14 cellular contexts compared by ENCODE assay signal in the genomic region with DNA sequence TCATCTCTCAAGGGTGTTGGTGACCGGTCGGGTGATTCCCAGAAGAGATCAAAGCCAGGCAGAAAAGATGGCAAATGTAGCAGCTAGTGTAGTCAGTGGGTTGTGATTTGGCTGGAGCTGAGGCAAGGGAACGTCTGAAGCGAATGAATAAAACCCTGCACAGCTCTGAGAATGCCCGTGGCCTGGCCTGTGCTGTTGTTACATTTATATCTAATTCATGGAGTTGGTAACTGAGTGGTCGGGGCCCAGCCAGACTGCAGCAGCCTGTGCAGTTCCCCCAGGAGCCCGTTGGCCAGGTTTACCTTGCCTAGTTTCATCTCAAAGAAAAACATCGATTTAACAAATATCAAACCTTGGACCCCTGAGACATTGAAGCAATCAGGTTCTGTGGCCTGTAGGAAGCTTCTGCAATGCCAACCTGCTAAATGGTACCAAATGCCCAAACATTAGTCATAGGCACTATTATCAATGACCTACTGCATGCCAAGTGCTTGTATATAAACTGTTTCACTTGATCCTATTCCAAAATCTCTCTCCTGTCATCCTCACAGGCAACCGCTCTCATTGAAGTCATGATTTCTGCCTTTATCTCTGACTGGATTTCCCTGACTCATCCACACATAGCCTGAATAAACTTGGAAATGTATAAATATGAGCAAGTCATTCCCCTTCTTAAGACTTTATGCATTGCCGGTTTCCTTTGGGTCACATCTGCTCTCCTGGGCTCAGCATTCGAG.
A peak's percentile ranks its signal among the peaks of the same experiment; 100 is the strongest.
DNase-seq lines count a peak whose midpoint lies in the region; ATAC-seq, FAIRE-seq and TF ChIP-seq lines count a peak whose summit lies in the region.
"Had no signal": no experiment of that assay in that cellular context is flagged by ENCODE, and none has a peak within 500 bp of the region (broad histone marks: within the 10 kb centered on the region; RNA-seq: fewer than 3 reads in every experiment).

No MANE protein-coding gene starts in this region.

- no TSS peak for BruUV-seq in PC-3 (replicated peaks; lab: Mats Ljungman, UMichigan)

- H4K20me1 ChIP-seq in PC-3 (ENCODE audit: low read length): no peaks in the 10 kb centered on the region

- H3K79me2 ChIP-seq in PC-3 (ENCODE audit: low read length): no peaks in the 10 kb centered on the region

- intact Hi-C loops in PC-3 (cut with micrococcal nuclease): loop anchor here (2.0 kb wide), 2 partner anchors 59 to 77 kb away; no protein-coding TSS in a partner anchor
- intact Hi-C loops in pancreas (cut with DNase I): no loop called here
- intact Hi-C loops in left lung (cut with DNase I): no loop called here

- H2AFZ ChIP-seq in PC-3 (ENCODE audit: low read length): no peak overlapping the region

- WGBS in pancreas, 2 donors: 92 to 93% methylated on average over 11 of the region's 11 CpGs

- no peaks in the 10 kb centered on the region for H3K27me3 ChIP-seq in PC-3 (ENCODE audit: low read length)
- H3K27me3 ChIP-seq in pancreas: no peaks in the 10 kb centered on the region
- H3K27me3 ChIP-seq in left lung: no peaks in the 10 kb centered on the region

- H3K36me3 ChIP-seq in PC-3 (ENCODE audit: low read depth, low read length): no peaks in the 10 kb centered on the region
- no peaks in the 10 kb centered on the region for H3K36me3 ChIP-seq in pancreas
- no peaks in the 10 kb centered on the region for H3K36me3 ChIP-seq in left lung

- peak overlapping the region; percentile 45 for H3K4me2 ChIP-seq in PC-3 (ENCODE audit: low read length)

- H3K4me1 ChIP-seq in PC-3 (ENCODE audit: insufficient read depth, low read length) (peaks cover 42% of the 10 kb centered on the region), pancreas (peaks cover 14 to 25% (median 14%) of the 10 kb centered on the region in 3 donors), left lung (peaks cover 9 to 11% of the 10 kb centered on the region in 2 donors)

- POLR2A ChIA-PET in PC-3 (lab: Charles Lee; ENCODE audit: unreplicated experiment): no interaction called here

- TF ChIP-seq CTCF in PC-3 (conservative IDR thresholded peaks at IDR 0.05; ENCODE audit: low read depth, low read length): no peak
- no peak for TF ChIP-seq CTCF in pancreas (IDR thresholded peaks at IDR 0.05)
- no peak for TF ChIP-seq CTCF in left lung (IDR thresholded peaks at IDR 0.05)

- no peaks in the 10 kb centered on the region for H3F3A ChIP-seq in PC-3 (ENCODE audit: low read length, unreplicated experiment)

- H3K4me3 ChIP-seq in PC-3 (ENCODE audit: low read length) (no peak overlapping the region), pancreas (no peak overlapping the region), left lung (no peak overlapping the region)
- H3K4me3 ChIP-seq: skin epidermis had no signal

- peak overlapping the region; percentile 68 for H3K9ac ChIP-seq in PC-3 (ENCODE audit: low read length)

- no peaks in the 10 kb centered on the region for H3K9me2 ChIP-seq in PC-3 (replicated peaks; ENCODE audit: low read length)

- CTCF ChIA-PET in PC-3 (lab: Charles Lee): no interaction called here

- peak; percentile 59 for ATAC-seq in PC-3
- peak; percentile 31 to 78 (median 45) for ATAC-seq in pancreas
- ATAC-seq in GM21390 (IDR thresholded peaks at IDR 0.05; ENCODE audit: unreplicated experiment): no peak
- ATAC-seq in left lung: no peak

- DNase-seq in AG08395 (ENCODE audit: low spot score): peak; percentile 7
- peak; percentile 87 for DNase-seq in PC-3
- DNase-seq in epithelial cell of prostate (ENCODE audit: low read depth, low spot score): peak; percentile 66
- DNase-seq in pancreas: peak in 1 of 6 donors; percentile 22
- DNase-seq in left lung: no peak
- DNase-seq in NCI-H128 (lab: John Stamatoyannopoulos, UW; ENCODE audit: unreplicated experiment): no peak
- DNase-seq in mucosa of gallbladder (ENCODE audit: low spot score): no peak
- DNase-seq: activated CD4-positive, CD25-positive, alpha-beta regulatory T cell treated with anti-CD3 and anti-CD28 coated beads, Interleukin-2, amount 50 U/mL, for 72 hours; activated gamma-delta T cell treated with Interleukin-2 at 50 U/mL for 16 hours; NCI-H1930; RPMI8226 had no signal

- no peaks in the 10 kb centered on the region for H3K9me3 ChIP-seq in PC-3 (ENCODE audit: low read length)
- no peaks in the 10 kb centered on the region for H3K9me3 ChIP-seq in pancreas
- no peaks in the 10 kb centered on the region for H3K9me3 ChIP-seq in left lung

- H3K27ac ChIP-seq in PC-3 (ENCODE audit: low read length) (peak overlapping the region; percentile 93), epithelial cell of prostate (no peak overlapping the region), pancreas (peak overlapping the region in 1 of 4 donors; percentile 6), left lung (peak overlapping the region in 1 of 2 donors; percentile 14)

- FAIRE-seq in pancreas (lab: Jason Lieb, UNC): no peak
- FAIRE-seq: endometrium had no signal

Comparison
In these comparisons a context has a peak if more than half of its experiments do, and no peak if none do; other contexts are left out.
1. DNase-seq: peak in AG08395 (single experiment), PC-3 (single experiment) and epithelial cell of prostate (single experiment); none in left lung (0 of 2), NCI-H128 (single experiment) and mucosa of gallbladder (single experiment).
2. ATAC-seq: peak in PC-3 (single experiment) and pancreas (4 of 4); none in GM21390 (single experiment) and left lung (single experiment).